8 cellular contexts compared by ENCODE assay signal in genomic region chr17:81911277-81911961, GRCh38. TPM values are rescaled to one million over a fixed set of nuclear protein-coding genes. Genes with fewer than 3 reads are reported as not detected.
DNase-seq lines count a peak whose midpoint lies in the region; FAIRE-seq and TF ChIP-seq lines count a peak whose summit lies in the region.

TSS of gene PCYT2 (minus strand) at chr17:81911399. CDS start at chr17:81911355, 44 bp downstream.

- no peak for TF ChIP-seq CTCF in neutrophil (IDR thresholded peaks at IDR 0.05)

- FAIRE-seq in frontal cortex (lab: Jason Lieb, UNC): no peak

- H3K4me3 ChIP-seq in HAP-1 (peak within 1 kb of the TSS; percentile 70), neutrophil (ENCODE audit: low read depth in 1 of 2, low read length in 1 of 2) (peak within 1 kb of the TSS; percentile 70 to 76)

- H3K9me3 ChIP-seq in HAP-1: no peaks in the 10 kb centered on the region
- no peaks in the 10 kb centered on the region for H3K9me3 ChIP-seq in neutrophil

- H3K27ac ChIP-seq in neutrophil (peak within 1 kb of the TSS; percentile 56), substantia nigra (ENCODE audit: low read depth, low read length, poor library complexity, severe bottlenecking) (peak within 1 kb of the TSS; percentile 84)

- H3K27me3 ChIP-seq in HAP-1 (ENCODE audit: low read depth): no peaks in the 10 kb centered on the region
- H3K27me3 ChIP-seq in neutrophil: peaks cover 4% of the 10 kb centered on the region

- peaks cover 61% of the 10 kb centered on the region for H3K36me3 ChIP-seq in HAP-1 (replicated peaks)
- H3K36me3 ChIP-seq in neutrophil: peaks cover 44% of the 10 kb centered on the region

- H3K4me1 ChIP-seq in HAP-1 (no peaks in the 10 kb centered on the region), neutrophil (ENCODE audit: control insufficient read depth in 1 of 2, insufficient read depth in 1 of 2, low read depth in 1 of 2, low read length in 1 of 2) (peaks cover 29 to 34% of the 10 kb centered on the region in 2 experiments)

- DNase-seq in EL (peak; percentile 82), HAP-1 (ENCODE audit: low spot score in 2 of 2) (peak; percentile 82 to 95), MV-4-11 (lab: John Stamatoyannopoulos, UW) (peak; percentile 70), SK-N-DZ (ENCODE audit: low spot score) (peak; percentile 83), frontal cortex (ENCODE audit: low spot score in 2 of 2) (peak; percentile 100), substantia nigra (lab: John Stamatoyannopoulos, UW) (peak; percentile 35 to 94 (median 83))
- DNase-seq in activated naive CD4-positive, alpha-beta T cell treated with Interleukin-2 at 50 U/mL for 16 hours: peak; percentile 90

- in situ Hi-C loops in HAP-1 (cut with MboI; ENCODE audit: low sequenced_read_pairs): no loop called here

RNA-seq across cellular contexts. Expression of gene PCYT2, which starts in this region (rescaled TPM):
- 45.0 and 45.3 TPM in 2 replicates for polyA plus RNA-seq in SK-N-DZ (2014; cell fraction: cytosol; rRNA removed)
- polyA plus RNA-seq in SK-N-DZ (2014; cell fraction: nucleus; rRNA removed): 168 and 187 TPM in 2 replicates
- 28.9 TPM for total RNA-seq in frontal cortex

Comparison
In these comparisons a context has a peak if more than half of its experiments do, and no peak if none do; other contexts are left out.
1. Peak in every context shown above with its lines: DNase-seq, H3K4me3 ChIP-seq and H3K27ac ChIP-seq.